Comparison of ENCODE assay signal across 1 cellular context in genomic region chr1:162145280-162145965, GRCh38.
TF ChIP-seq lines count a peak whose summit lies in the region.

No MANE protein-coding gene starts in this region.

TF ChIP-seq in HCT116, 20 proteins besides CTCF, POLR2A, EP300 and RAD21 (continued from another document):
- TF ChIP-seq, protein P1, sequence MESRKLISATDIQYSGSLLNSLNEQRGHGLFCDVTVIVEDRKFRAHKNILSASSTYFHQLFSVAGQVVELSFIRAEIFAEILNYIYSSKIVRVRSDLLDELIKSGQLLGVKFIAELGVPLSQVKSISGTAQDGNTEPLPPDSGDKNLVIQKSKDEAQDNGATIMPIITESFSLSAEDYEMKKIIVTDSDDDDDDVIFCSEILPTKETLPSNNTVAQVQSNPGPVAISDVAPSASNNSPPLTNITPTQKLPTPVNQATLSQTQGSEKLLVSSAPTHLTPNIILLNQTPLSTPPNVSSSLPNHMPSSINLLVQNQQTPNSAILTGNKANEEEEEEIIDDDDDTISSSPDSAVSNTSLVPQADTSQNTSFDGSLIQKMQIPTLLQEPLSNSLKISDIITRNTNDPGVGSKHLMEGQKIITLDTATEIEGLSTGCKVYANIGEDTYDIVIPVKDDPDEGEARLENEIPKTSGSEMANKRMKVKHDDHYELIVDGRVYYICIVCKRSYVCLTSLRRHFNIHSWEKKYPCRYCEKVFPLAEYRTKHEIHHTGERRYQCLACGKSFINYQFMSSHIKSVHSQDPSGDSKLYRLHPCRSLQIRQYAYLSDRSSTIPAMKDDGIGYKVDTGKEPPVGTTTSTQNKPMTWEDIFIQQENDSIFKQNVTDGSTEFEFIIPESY (IDR thresholded peaks at IDR 0.05; ENCODE audit: extremely low read depth, insufficient replicate concordance, low read length), result no peak
- TF ChIP-seq ZNF274 (IDR thresholded peaks at IDR 0.05; ENCODE audit: low read depth, low read length) (no peak), SP1 (IDR thresholded peaks at IDR 0.05; ENCODE audit: low read depth) (no peak), EZH2phosphoT487 (IDR thresholded peaks at IDR 0.05; ENCODE audit: borderline replicate concordance) (no peak), YY1 (IDR thresholded peaks at IDR 0.05; ENCODE audit: extremely low read depth, insufficient replicate concordance, low read depth, low read length) (no peak), SRF (IDR thresholded peaks at IDR 0.05; ENCODE audit: low read depth) (no peak)
- TF ChIP-seq, protein P2, sequence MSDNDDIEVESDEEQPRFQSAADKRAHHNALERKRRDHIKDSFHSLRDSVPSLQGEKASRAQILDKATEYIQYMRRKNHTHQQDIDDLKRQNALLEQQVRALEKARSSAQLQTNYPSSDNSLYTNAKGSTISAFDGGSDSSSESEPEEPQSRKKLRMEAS (IDR thresholded peaks at IDR 0.05), result no peak
- TF ChIP-seq, protein P3, sequence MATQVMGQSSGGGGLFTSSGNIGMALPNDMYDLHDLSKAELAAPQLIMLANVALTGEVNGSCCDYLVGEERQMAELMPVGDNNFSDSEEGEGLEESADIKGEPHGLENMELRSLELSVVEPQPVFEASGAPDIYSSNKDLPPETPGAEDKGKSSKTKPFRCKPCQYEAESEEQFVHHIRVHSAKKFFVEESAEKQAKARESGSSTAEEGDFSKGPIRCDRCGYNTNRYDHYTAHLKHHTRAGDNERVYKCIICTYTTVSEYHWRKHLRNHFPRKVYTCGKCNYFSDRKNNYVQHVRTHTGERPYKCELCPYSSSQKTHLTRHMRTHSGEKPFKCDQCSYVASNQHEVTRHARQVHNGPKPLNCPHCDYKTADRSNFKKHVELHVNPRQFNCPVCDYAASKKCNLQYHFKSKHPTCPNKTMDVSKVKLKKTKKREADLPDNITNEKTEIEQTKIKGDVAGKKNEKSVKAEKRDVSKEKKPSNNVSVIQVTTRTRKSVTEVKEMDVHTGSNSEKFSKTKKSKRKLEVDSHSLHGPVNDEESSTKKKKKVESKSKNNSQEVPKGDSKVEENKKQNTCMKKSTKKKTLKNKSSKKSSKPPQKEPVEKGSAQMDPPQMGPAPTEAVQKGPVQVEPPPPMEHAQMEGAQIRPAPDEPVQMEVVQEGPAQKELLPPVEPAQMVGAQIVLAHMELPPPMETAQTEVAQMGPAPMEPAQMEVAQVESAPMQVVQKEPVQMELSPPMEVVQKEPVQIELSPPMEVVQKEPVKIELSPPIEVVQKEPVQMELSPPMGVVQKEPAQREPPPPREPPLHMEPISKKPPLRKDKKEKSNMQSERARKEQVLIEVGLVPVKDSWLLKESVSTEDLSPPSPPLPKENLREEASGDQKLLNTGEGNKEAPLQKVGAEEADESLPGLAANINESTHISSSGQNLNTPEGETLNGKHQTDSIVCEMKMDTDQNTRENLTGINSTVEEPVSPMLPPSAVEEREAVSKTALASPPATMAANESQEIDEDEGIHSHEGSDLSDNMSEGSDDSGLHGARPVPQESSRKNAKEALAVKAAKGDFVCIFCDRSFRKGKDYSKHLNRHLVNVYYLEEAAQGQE (IDR thresholded peaks at IDR 0.05; ENCODE audit: low read depth), result no peak
